8 cellular contexts compared by ENCODE assay signal in genomic region chr4:113683143-113683542, GRCh38.
DNase-seq lines count a peak whose midpoint lies in the region; ATAC-seq lines count a peak whose summit lies in the region.

No MANE protein-coding gene starts in this region.

- no peaks in the 10 kb centered on the region for H3K9me3 Mint-ChIP-seq in central memory CD8-positive, alpha-beta T cell

- peaks cover 28% of the 10 kb centered on the region for H3K4me1 Mint-ChIP-seq in central memory CD8-positive, alpha-beta T cell

- peak; percentile 96 for ATAC-seq in HG03108 (IDR thresholded peaks at IDR 0.05; ENCODE audit: unreplicated experiment)
- peak; percentile 98 for ATAC-seq in central memory CD8-positive, alpha-beta T cell (replicated peaks; ENCODE audit: extremely low read depth, poor library complexity, severe bottlenecking)

- no peaks in the 10 kb centered on the region for H3K27me3 Mint-ChIP-seq in central memory CD8-positive, alpha-beta T cell

- H3K27ac Mint-ChIP-seq in central memory CD8-positive, alpha-beta T cell (ENCODE audit: low read depth), result peak overlapping the region; percentile 64

- DNase-seq in NCI-H2196 (lab: John Stamatoyannopoulos, UW; ENCODE audit: unreplicated experiment), result peak; percentile 8
- no peak for DNase-seq in NCI-H2196 treated with DMSO at 0.1 percent for 48 hours (lab: John Stamatoyannopoulos, UW; ENCODE audit: unreplicated experiment)
- DNase-seq in T-helper 22 cell (ENCODE audit: low read depth), result peak; percentile 36
- DNase-seq in central memory CD8-positive, alpha-beta T cell (ENCODE audit: low spot score in 2 of 2), result peak; percentile 19 to 53
- DNase-seq in stimulated activated CD8-positive, alpha-beta memory T cell treated with anti-CD3 and anti-CD28 coated beads, Interleukin-15, amount 100 ng/mL, for 1 hour (ENCODE audit: low read depth), result peak; percentile 18
- DNase-seq in KG1 (lab: John Stamatoyannopoulos, UW), result no peak
- no peak for DNase-seq in NCI-H1930 (lab: John Stamatoyannopoulos, UW)

- peak overlapping the region; percentile 21 for H3K4me3 Mint-ChIP-seq in central memory CD8-positive, alpha-beta T cell

- H3K36me3 Mint-ChIP-seq in central memory CD8-positive, alpha-beta T cell (ENCODE audit: insufficient read depth), result peaks cover 2% of the 10 kb centered on the region

Comparison
In these comparisons a context has a peak if more than half of its experiments do, and no peak if none do; other contexts are left out.
1. DNase-seq: peak in NCI-H2196 (single experiment), T-helper 22 cell (single experiment), central memory CD8-positive, alpha-beta T cell (2 of 2) and stimulated activated CD8-positive, alpha-beta memory T cell treated with anti-CD3 and anti-CD28 coated beads, Interleukin-15, amount 100 ng/mL, for 1 hour (single experiment); none in NCI-H2196 treated with DMSO at 0.1 percent for 48 hours (single experiment), KG1 (single experiment) and NCI-H1930 (0 of 2).